ENCODE assay signal across 8 cellular contexts in the genomic region with DNA sequence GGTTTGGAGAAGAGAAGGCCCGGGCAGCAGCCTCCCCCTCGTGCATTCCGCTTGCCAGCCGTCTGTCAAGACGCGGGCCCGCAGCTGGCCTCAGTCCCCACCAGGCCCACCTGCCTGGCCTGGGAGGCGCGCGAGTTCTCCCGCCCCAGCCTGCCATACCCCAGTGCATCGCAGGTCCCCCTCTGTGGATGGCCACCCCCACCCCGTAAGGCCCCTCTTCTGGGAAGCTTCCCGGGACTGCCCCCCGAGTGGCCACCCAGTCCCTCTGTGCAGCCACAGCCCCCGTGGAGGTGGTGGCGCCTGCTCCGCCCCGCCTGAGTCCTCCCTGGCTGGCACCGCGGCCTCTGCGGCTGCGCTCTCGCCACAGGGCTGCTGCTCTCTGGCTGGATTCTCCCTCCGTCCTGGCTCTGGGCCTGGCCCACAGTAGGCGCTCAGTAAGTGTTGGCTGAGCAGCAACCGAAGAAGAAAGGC.
A peak's percentile ranks its signal among the peaks of the same experiment; 100 is the strongest.
DNase-seq lines count a peak whose midpoint lies in the region; ATAC-seq and FAIRE-seq lines count a peak whose summit lies in the region.

No MANE protein-coding gene starts in this region.

- H3K9ac ChIP-seq in SK-N-MC (ENCODE audit: insufficient read length) = peak overlapping the region; percentile 78

- peak overlapping the region; percentile 95 for H3K27ac ChIP-seq in SK-N-MC

- peak; percentile 78 for ATAC-seq in Right ventricle myocardium superior (ENCODE audit: poor library complexity)

- no peak for FAIRE-seq in HTR-8/SVneo (lab: Jason Lieb, UNC)

- peak overlapping the region; percentile 71 for H3K4me3 ChIP-seq in SK-N-MC

- no peaks in the 10 kb centered on the region for H3K9me3 ChIP-seq in SK-N-MC (ENCODE audit: low read depth, low read length)

- DNase-seq in Daoy (ENCODE audit: low read depth) (peak; percentile 51), SK-N-MC (ENCODE audit: low read depth, low spot score) (no peak), Right ventricle myocardium superior (peak; percentile 77), putamen (ENCODE audit: low spot score) (peak; percentile 88), NCI-H1048 (lab: John Stamatoyannopoulos, UW) (no peak), NCI-H146 (lab: John Stamatoyannopoulos, UW) (no peak), NCI-H187 treated with DMSO at 0.1 percent for 48 hours (lab: John Stamatoyannopoulos, UW) (no peak), HTR-8/SVneo (ENCODE audit: insufficient read length, low spot score) (no peak)

- H3K36me3 ChIP-seq in SK-N-MC (ENCODE audit: insufficient read depth, low read length) = no peaks in the 10 kb centered on the region

- intact Hi-C loops in Right ventricle myocardium superior (cut with DNase I) = no loop called here

Comparison
In these comparisons a context has a peak if more than half of its experiments do, and no peak if none do; other contexts are left out.
1. DNase-seq: peak in Daoy (single experiment), Right ventricle myocardium superior (single experiment) and putamen (single experiment); none in SK-N-MC (single experiment), NCI-H1048 (single experiment), NCI-H146 (single experiment), NCI-H187 treated with DMSO at 0.1 percent for 48 hours (single experiment) and HTR-8/SVneo (single experiment).